In the genomic region with DNA sequence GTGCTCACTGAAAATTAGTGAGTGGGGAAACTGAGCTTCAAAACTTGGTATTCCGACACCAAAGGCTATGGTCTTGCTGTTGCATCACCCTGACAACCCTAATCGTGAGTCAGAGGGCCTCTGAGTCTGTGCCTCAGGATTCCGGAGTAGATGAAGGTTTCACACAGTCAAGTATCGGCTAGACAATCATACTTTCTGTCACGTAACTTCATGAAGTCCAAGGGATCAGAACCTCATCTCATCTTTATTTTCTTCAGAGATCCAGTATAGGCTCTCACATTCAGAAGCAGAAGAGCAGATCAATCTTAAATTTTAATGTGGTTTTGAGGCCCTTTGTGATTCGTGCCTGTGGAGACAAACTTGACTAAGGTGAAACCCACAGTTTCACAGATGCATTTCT, we compare ENCODE assay signal across 1 cellular context.
TF ChIP-seq lines count a peak whose summit lies in the region.

No MANE protein-coding gene starts in this region.

TF ChIP-seq in H1, 55 proteins besides CTCF, POLR2A, EP300 and RAD21:
- TF ChIP-seq RBBP5 (IDR thresholded peaks at IDR 0.05; ENCODE audit: borderline replicate concordance, low read depth, low read length) (no peak), CEBPB (IDR thresholded peaks at IDR 0.05; ENCODE audit: low read depth, low read length) (peak; percentile 46; the same call in 1 of the 2 replicates)
